Comparison of ENCODE assay signal across 8 cellular contexts in the genomic region with DNA sequence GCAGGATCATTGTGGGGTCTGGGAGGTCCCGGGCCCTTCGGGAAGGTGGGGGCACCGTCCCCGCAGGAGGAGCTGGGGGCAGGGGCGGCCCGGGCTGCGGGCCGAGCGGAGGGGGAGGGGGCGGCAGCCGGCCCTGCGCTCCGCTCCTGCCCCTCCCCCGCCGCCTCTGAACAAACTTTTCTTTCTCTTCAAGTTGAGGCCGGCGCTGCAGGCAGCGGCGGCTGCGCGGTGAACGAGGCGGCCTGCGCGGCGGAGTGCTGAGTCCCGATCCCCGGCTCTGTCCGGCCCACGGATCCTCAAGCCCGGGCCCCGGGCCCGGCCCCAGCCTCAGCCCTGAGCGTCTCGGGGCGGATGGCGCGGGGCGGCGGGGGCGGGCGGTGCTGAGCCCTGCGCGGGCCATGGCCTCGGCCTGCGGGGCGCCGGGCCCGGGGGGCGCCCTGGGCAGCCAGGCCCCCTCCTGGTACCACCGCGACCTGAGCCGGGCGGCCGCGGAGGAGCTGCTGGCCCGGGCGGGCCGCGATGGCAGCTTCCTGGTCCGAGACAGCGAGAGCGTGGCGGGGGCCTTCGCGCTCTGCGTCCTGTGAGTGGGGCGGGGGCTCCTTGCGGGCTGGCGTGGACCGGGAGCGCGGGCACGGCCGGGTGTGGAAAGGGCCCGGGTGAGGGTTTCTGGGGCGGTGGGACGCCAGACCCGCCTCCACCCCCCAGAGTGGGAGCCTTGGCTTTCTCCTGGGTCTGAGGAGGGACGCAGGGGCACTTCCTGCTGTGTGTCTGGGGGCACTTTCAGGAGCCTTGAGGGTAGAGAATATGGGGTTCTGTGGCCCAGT. TPM values are rescaled to one million over a fixed set of nuclear protein-coding genes. Genes with fewer than 3 reads are reported as not detected.
DNase-seq lines count a peak whose midpoint lies in the region; TF ChIP-seq lines count a peak whose summit lies in the region.

A gene with protein sequence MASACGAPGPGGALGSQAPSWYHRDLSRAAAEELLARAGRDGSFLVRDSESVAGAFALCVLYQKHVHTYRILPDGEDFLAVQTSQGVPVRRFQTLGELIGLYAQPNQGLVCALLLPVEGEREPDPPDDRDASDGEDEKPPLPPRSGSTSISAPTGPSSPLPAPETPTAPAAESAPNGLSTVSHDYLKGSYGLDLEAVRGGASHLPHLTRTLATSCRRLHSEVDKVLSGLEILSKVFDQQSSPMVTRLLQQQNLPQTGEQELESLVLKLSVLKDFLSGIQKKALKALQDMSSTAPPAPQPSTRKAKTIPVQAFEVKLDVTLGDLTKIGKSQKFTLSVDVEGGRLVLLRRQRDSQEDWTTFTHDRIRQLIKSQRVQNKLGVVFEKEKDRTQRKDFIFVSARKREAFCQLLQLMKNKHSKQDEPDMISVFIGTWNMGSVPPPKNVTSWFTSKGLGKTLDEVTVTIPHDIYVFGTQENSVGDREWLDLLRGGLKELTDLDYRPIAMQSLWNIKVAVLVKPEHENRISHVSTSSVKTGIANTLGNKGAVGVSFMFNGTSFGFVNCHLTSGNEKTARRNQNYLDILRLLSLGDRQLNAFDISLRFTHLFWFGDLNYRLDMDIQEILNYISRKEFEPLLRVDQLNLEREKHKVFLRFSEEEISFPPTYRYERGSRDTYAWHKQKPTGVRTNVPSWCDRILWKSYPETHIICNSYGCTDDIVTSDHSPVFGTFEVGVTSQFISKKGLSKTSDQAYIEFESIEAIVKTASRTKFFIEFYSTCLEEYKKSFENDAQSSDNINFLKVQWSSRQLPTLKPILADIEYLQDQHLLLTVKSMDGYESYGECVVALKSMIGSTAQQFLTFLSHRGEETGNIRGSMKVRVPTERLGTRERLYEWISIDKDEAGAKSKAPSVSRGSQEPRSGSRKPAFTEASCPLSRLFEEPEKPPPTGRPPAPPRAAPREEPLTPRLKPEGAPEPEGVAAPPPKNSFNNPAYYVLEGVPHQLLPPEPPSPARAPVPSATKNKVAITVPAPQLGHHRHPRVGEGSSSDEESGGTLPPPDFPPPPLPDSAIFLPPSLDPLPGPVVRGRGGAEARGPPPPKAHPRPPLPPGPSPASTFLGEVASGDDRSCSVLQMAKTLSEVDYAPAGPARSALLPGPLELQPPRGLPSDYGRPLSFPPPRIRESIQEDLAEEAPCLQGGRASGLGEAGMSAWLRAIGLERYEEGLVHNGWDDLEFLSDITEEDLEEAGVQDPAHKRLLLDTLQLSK (plus strand): TSS at position 181 of the 824 bp plus-strand sequence. CDS start 218 bp downstream, at position 399.

- DNase-seq in 8988T = peak; percentile 39
- peak; percentile 54 for DNase-seq in choroid plexus epithelial cell (ENCODE audit: low read depth)
- peak; percentile 83 for DNase-seq in left kidney (ENCODE audit: low read depth, low spot score)
- DNase-seq in stimulated activated CD4-positive, alpha-beta T cell treated with anti-CD3 and anti-CD28 coated beads, Interleukin-2, amount 100 ng/mL, for 48 hours = peak; percentile 23 to 46
- DNase-seq in iPS-NIHi7 (ENCODE audit: extremely low spot score) = no peak
- DNase-seq in SIG-M5 (lab: John Stamatoyannopoulos, UW) = no peak

- TF ChIP-seq CTCF in choroid plexus epithelial cell (conservative IDR thresholded peaks at IDR 0.05; ENCODE audit: low read depth, low read length) = no peak

- TF ChIP-seq POLR2A in GM15510 (IDR thresholded peaks at IDR 0.05; ENCODE audit: borderline replicate concordance, extremely low read depth, insufficient read length) = peak; percentile 31

- peak within 1 kb of the TSS; percentile 82 for H3K4me3 ChIP-seq in choroid plexus epithelial cell (ENCODE audit: low read depth, low read length)

- intact Hi-C loops in T-helper 2 cell treated with Interferon-gamma antibody and Interleukin-4, amounts not matched to agents 100 ng/mL and 5 ng/mL, for 36 hours (cut with micrococcal nuclease) = loop anchor here (2.0 to 5.0 kb wide), 3 partner anchors 42 to 568 kb away; a partner anchor contains a TSS

RNA-seq across cellular contexts. Expression of the gene that starts here (rescaled TPM):
- 126 TPM in 2 replicates for total RNA-seq in T-helper 2 cell treated with Interferon-gamma antibody and Interleukin-4, amounts not matched to agents 100 ng/mL and 5 ng/mL, for 36 hours

Comparison
In these comparisons a context has a peak if more than half of its experiments do, and no peak if none do; other contexts are left out.
1. DNase-seq: peak in 8988T (single experiment), choroid plexus epithelial cell (single experiment), left kidney (single experiment) and stimulated activated CD4-positive, alpha-beta T cell treated with anti-CD3 and anti-CD28 coated beads, Interleukin-2, amount 100 ng/mL, for 48 hours (2 of 2); none in iPS-NIHi7 (single experiment) and SIG-M5 (single experiment).